10 cellular contexts compared by ENCODE assay signal in the genomic region with DNA sequence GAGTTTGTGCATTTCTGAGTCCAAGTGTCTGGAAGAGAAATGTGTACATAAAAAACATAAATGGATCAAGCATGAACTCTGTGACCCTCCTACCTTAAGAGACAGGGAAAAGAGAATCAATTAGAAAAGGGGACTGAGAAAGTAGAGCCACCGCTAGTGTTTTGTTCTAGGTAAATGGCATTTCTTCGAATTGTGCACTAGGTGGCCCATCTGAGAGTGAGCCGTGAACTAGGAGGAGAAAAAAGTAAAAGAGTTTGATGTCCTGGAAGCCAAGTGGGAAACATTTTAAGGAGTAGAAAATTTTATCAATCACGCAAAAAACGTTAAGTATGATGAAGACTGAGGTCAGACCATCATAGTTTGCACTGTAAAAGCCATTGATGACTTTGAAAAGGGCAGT. TPM values are rescaled to one million over a fixed set of nuclear protein-coding genes. Genes with fewer than 3 reads are reported as not detected.
DNase-seq lines count a peak whose midpoint lies in the region; ATAC-seq, FAIRE-seq and TF ChIP-seq lines count a peak whose summit lies in the region.
"Had no signal": no experiment of that assay in that cellular context is flagged by ENCODE, and none has a peak within 500 bp of the region (broad histone marks: within the 10 kb centered on the region; RNA-seq: fewer than 3 reads in every experiment).

No MANE protein-coding gene starts in this region.

- peak; percentile 15 for DNase-seq in ACHN
- DNase-seq in HFF-Myc (ENCODE audit: extremely low read depth, low read depth) = no peak
- peak; percentile 6 for DNase-seq in bronchial epithelial cell (ENCODE audit: low read depth)
- peak; percentile 38 for DNase-seq in left kidney (ENCODE audit: low read depth, low spot score)
- no peak for DNase-seq in NCI-H446 (lab: John Stamatoyannopoulos, UW)
- DNase-seq in prostate gland (ENCODE audit: low spot score) = no peak
- DNase-seq in NCI-H226 = no peak
- DNase-seq: stimulated activated naive CD8-positive, alpha-beta T cell treated with anti-CD3 and anti-CD28 coated beads, Interleukin-15, amount 100 ng/mL, for 72 hours had no signal

- H3K4me1 ChIP-seq in prostate gland (replicated peaks) = no peaks in the 10 kb centered on the region

- 36% methylated on average over 5 of the region's 5 CpGs for WGBS in prostate gland

- no peaks in the 10 kb centered on the region for H3K36me3 ChIP-seq in bronchial epithelial cell (ENCODE audit: control insufficient read depth, insufficient read depth, low read length)
- no peaks in the 10 kb centered on the region for H3K36me3 ChIP-seq in prostate gland

- H3K4me3 ChIP-seq in HFF-Myc (replicated peaks; ENCODE audit: low read depth, low read length) (no peak overlapping the region), bronchial epithelial cell (ENCODE audit: low read depth, low read length) (no peak overlapping the region), prostate gland (no peak overlapping the region)
- H3K4me3 ChIP-seq: BLaER1 treated with 17β-estradiol and CSF1 and Interleukin-3, amounts not matched to agents 10 nM and 100 nM had no signal

- no peak for TF ChIP-seq POLR2A in prostate gland (IDR thresholded peaks at IDR 0.05)

- no peaks in the 10 kb centered on the region for H3K9me3 ChIP-seq in prostate gland
- H3K9me3 ChIP-seq: BLaER1 treated with 17β-estradiol and CSF1 and Interleukin-3, amounts not matched to agents 10 nM and 100 nM had no signal

- intact Hi-C loops in prostate gland (cut with DNase I) = no loop called here

- ATAC-seq in HG03039 (IDR thresholded peaks at IDR 0.05; ENCODE audit: unreplicated experiment) = no peak
- ATAC-seq: stimulated activated naive CD8-positive, alpha-beta T cell treated with anti-CD3 and anti-CD28 coated beads, Interleukin-15, amount 100 ng/mL, for 72 hours had no signal

- H3K27ac ChIP-seq in prostate gland = no peak overlapping the region
- H3K27ac ChIP-seq: BLaER1 treated with 17β-estradiol and CSF1 and Interleukin-3, amounts not matched to agents 10 nM and 100 nM had no signal

- no peak for FAIRE-seq in bronchial epithelial cell (lab: Jason Lieb, UNC)

- in situ Hi-C loops in ACHN (cut with HindIII; ENCODE audit: low pct_ligation_motif_present, low pct_unique_long_range_greater_than_20kb, low sequenced_read_pairs) = no loop called here

- H3K27me3 ChIP-seq in bronchial epithelial cell (ENCODE audit: control insufficient read depth, insufficient read depth, low read length) (no peaks in the 10 kb centered on the region), prostate gland (replicated peaks; ENCODE audit: insufficient read depth) (no peaks in the 10 kb centered on the region)
- H3K27me3 ChIP-seq: BLaER1 treated with 17β-estradiol and CSF1 and Interleukin-3, amounts not matched to agents 10 nM and 100 nM had no signal

- TF ChIP-seq CTCF in HFF-Myc (IDR thresholded peaks at IDR 0.05; ENCODE audit: low read depth, low read length, missing control alignments) (peak; percentile 10), bronchial epithelial cell (IDR thresholded peaks at IDR 0.05; ENCODE audit: insufficient read depth, low read length, severe bottlenecking) (peak; percentile 13), prostate gland (IDR thresholded peaks at IDR 0.05) (no peak)

RNA-seq across cellular contexts. Expression of a gene that starts 55.1 kb away (rescaled TPM):
- total RNA-seq in bronchial epithelial cell = 6.1 and 6.5 TPM in 2 replicates
- 10 to 100 TPM; 21.1 to 30.0 TPM for total RNA-seq in prostate gland

Comparison
In these comparisons a context has a peak if more than half of its experiments do, and no peak if none do; other contexts are left out.
1. DNase-seq: peak in ACHN (single experiment), bronchial epithelial cell (single experiment) and left kidney (single experiment); none in HFF-Myc (single experiment), NCI-H446 (0 of 2), prostate gland (single experiment) and NCI-H226 (single experiment).
2. CTCF ChIP-seq: peak in HFF-Myc (single experiment) and bronchial epithelial cell (single experiment); none in prostate gland (0 of 4).